ENCODE assay signal across 13 cellular contexts in genomic region chr3:110311526-110311925, GRCh38.
A peak's percentile ranks its signal among the peaks of the same experiment; 100 is the strongest.
DNase-seq lines count a peak whose midpoint lies in the region; ATAC-seq, FAIRE-seq and TF ChIP-seq lines count a peak whose summit lies in the region.
"Had no signal": no experiment of that assay in that cellular context is flagged by ENCODE, and none has a peak within 500 bp of the region (broad histone marks: within the 10 kb centered on the region; RNA-seq: fewer than 3 reads in every experiment).

No MANE protein-coding gene starts in this region.

- H3K27ac ChIP-seq in A549 (no peak overlapping the region), IMR-90 (ENCODE audit: insufficient read depth, low read length) (no peak overlapping the region), K562 (ENCODE audit: extremely low read depth, low read depth, low read length) (no peak overlapping the region)

- TF ChIP-seq CTCF in A549 (IDR thresholded peaks at IDR 0.05) (no peak), IMR-90 (conservative IDR thresholded peaks at IDR 0.05; ENCODE audit: low read depth, low read length) (no peak), K562 (IDR thresholded peaks at IDR 0.05 in 2 of 3, conservative IDR thresholded peaks at IDR 0.05 in 1 of 3; ENCODE audit: insufficient read depth in 2 of 3, low read depth in 1 of 3, low read length in 3 of 3) (no peak)

- H3K79me1 ChIP-seq in IMR-90 (ENCODE audit: low read depth in 1 of 2, low read length in 2 of 2), result no peaks in the 10 kb centered on the region

- no peak overlapping the region for H3K56ac ChIP-seq in IMR-90 (ENCODE audit: extremely low read depth, insufficient read depth, low read length)

- DNase-seq in A549 (ENCODE audit: low read depth in 1 of 2, low spot score in 1 of 2), result no peak
- no peak for DNase-seq in IMR-90
- DNase-seq in NOMO-1 treated with dmso at 0.1 percent for 144 hours (lab: John Stamatoyannopoulos, UW; ENCODE audit: unreplicated experiment), result peak; percentile 30
- no peak for DNase-seq in K562 (ENCODE audit: extremely low read depth in 1 of 4, low spot score in 3 of 4)
- DNase-seq in HCEC 1CT, result no peak
- no peak for DNase-seq in NCI-H146 (lab: John Stamatoyannopoulos, UW)
- DNase-seq in retina, result no peak
- DNase-seq: DMS53, NCI-H1048, NCI-H1694 treated with DMSO at 0.1 percent for 48 hours, NCI-H748 treated with DMSO at 0.1 percent for 48 hours had no signal

- H2BK20ac ChIP-seq in IMR-90 (ENCODE audit: low read depth, low read length), result no peak overlapping the region

- no peaks in the 10 kb centered on the region for H4K20me1 ChIP-seq in IMR-90 (ENCODE audit: insufficient read depth, low read length)
- no peaks in the 10 kb centered on the region for H4K20me1 ChIP-seq in K562 (replicated peaks; ENCODE audit: control insufficient read depth, insufficient read depth, low read length)

- H4K5ac ChIP-seq in IMR-90 (ENCODE audit: low read depth, low read length), result no peak overlapping the region

- H3K4me2 ChIP-seq in A549 (no peak overlapping the region), IMR-90 (ENCODE audit: low read depth, low read length) (no peak overlapping the region), K562 (ENCODE audit: insufficient read depth, low read length) (no peak overlapping the region)

- no peaks in the 10 kb centered on the region for H3K9me3 ChIP-seq in A549
- H3K9me3 ChIP-seq in IMR-90 (ENCODE audit: control insufficient read depth, insufficient read depth, low read length), result no peaks in the 10 kb centered on the region
- no peaks in the 10 kb centered on the region for H3K9me3 ChIP-seq in K562 (replicated peaks; ENCODE audit: control insufficient read depth, insufficient read depth, low read depth, low read length)

- H3K18ac ChIP-seq in IMR-90 (ENCODE audit: low read depth, low read length), result no peak overlapping the region

- BruUV-seq in IMR-90 (replicated peaks; lab: Mats Ljungman, UMichigan) (no TSS peak), K562 (replicated peaks; lab: Mats Ljungman, UMichigan) (no TSS peak)

- H3K4me1 ChIP-seq in A549 (no peaks in the 10 kb centered on the region), IMR-90 (ENCODE audit: control insufficient read depth, insufficient read depth, low read length) (peaks cover 2% of the 10 kb centered on the region), K562 (replicated peaks in 1 of 2; ENCODE audit: control insufficient read depth in 2 of 2, insufficient read depth in 2 of 2, low read length in 2 of 2) (no peaks in the 10 kb centered on the region)

- H3K9ac ChIP-seq in IMR-90 (ENCODE audit: low read depth, low read length) (no peak overlapping the region), K562 (ENCODE audit: insufficient read depth in 1 of 2, low read depth in 2 of 2, low read length in 2 of 2) (no peak overlapping the region)

- TF ChIP-seq EP300 in A549 (IDR thresholded peaks at IDR 0.05), result no peak
- no peak for TF ChIP-seq EP300 in K562 (IDR thresholded peaks at IDR 0.05; ENCODE audit: low read length)

- ATAC-seq in A549 (no peak), IMR-90 (ENCODE audit: low read depth) (no peak), K562 (no peak), HG02885 (IDR thresholded peaks at IDR 0.05; ENCODE audit: poor library complexity, unreplicated experiment) (no peak)
- ATAC-seq: Panc1 had no signal

- in situ Hi-C loops in IMR-90 (cut with MboI; ENCODE audit: low sequenced_read_pairs) (no loop called here), K562 (cut with MboI) (no loop called here)

- H2BK120ac ChIP-seq in IMR-90 (ENCODE audit: low read depth, low read length), result no peak overlapping the region

- H3K79me2 ChIP-seq in K562 (ENCODE audit: control insufficient read depth, insufficient read depth, low read length), result no peaks in the 10 kb centered on the region

- H3K9me1 ChIP-seq in IMR-90 (ENCODE audit: insufficient read depth, low read length), result peaks cover 2% of the 10 kb centered on the region; the same call in 1 of the 2 replicates
- no peaks in the 10 kb centered on the region for H3K9me1 ChIP-seq in K562 (ENCODE audit: control insufficient read depth, insufficient read depth, low read length)

- no peak overlapping the region for H2AK5ac ChIP-seq in IMR-90 (ENCODE audit: low read depth, low read length)

- H2AK9ac ChIP-seq in IMR-90 (replicated peaks; ENCODE audit: low read depth, low read length, poor library complexity), result no peak overlapping the region

- H3K4me3 ChIP-seq in A549, result no peak overlapping the region
- H3K4me3 ChIP-seq in IMR-90 (ENCODE audit: insufficient read depth, low read depth, low read length), result no peak overlapping the region
- H3K4me3 ChIP-seq in K562, result no peak overlapping the region

- TF ChIP-seq POLR2A in A549 (IDR thresholded peaks at IDR 0.05; ENCODE audit: low read length) (no peak), IMR-90 (IDR thresholded peaks at IDR 0.05; ENCODE audit: low read depth, low read length) (no peak), K562 (conservative IDR thresholded peaks at IDR 0.05) (no peak)

- H2AFZ ChIP-seq in IMR-90 (replicated peaks; ENCODE audit: low read length, poor library complexity) (no peak overlapping the region), K562 (ENCODE audit: low read depth, low read length) (no peak overlapping the region)

- dilution Hi-C loops in IMR-90 (cut with HindIII; ENCODE audit: low sequenced_read_pairs, unreplicated experiment), result no loop called here

- no peak overlapping the region for H3K4ac ChIP-seq in IMR-90 (ENCODE audit: low read depth, low read length)

- no peak overlapping the region for H4K91ac ChIP-seq in IMR-90 (ENCODE audit: insufficient read depth, low read depth, low read length)

- H2BK15ac ChIP-seq in IMR-90 (ENCODE audit: low read depth, low read length), result no peak overlapping the region; the same call in 2 of the 3 replicates

- POLR2A ChIA-PET in A549 (lab: Yijun Ruan, JAX) (no interaction called here), IMR-90 (lab: Charles Lee; ENCODE audit: unreplicated experiment) (no interaction called here), K562 (lab: Yijun Ruan, JAX) (no interaction called here)

- TF ChIP-seq RAD21 in A549 (conservative IDR thresholded peaks at IDR 0.05 in 1 of 2, IDR thresholded peaks at IDR 0.05 in 1 of 2), result no peak
- no peak for TF ChIP-seq RAD21 in IMR-90 (IDR thresholded peaks at IDR 0.05; ENCODE audit: low read length)
- no peak for TF ChIP-seq RAD21 in K562 (CRISPR knock-in tag; conservative IDR thresholded peaks at IDR 0.05 in 1 of 2, IDR thresholded peaks at IDR 0.05 in 1 of 2)

- CTCF ChIA-PET in A549 (lab: Yijun Ruan, JAX) (interaction anchor here (0.7 kb wide), 1 partner anchor 606 kb away, joined by 3 read pairs; no protein-coding TSS in a partner anchor), IMR-90 (lab: Yijun Ruan, JAX) (no interaction called here), K562 (lab: Yijun Ruan, JAX; ENCODE audit: low intra/inter-chr PET ratio) (no interaction called here)

- intact Hi-C loops in IMR-90 (cut with micrococcal nuclease) (loop anchor here (5.0 to 10.0 kb wide), 2 partner anchors 761 to 777 kb away; partner anchors contain the start of gene NECTIN3), K562 (cut with micrococcal nuclease) (loop anchor here (5.0 kb wide), 1 partner anchor 1034 kb away; no protein-coding TSS in a partner anchor)

- FAIRE-seq in A549 (lab: Jason Lieb, UNC) (no peak), K562 (lab: Jason Lieb, UNC) (no peak)

- H3K23ac ChIP-seq in IMR-90 (ENCODE audit: low read depth, low read length), result no peak overlapping the region

- H3K27me3 ChIP-seq in IMR-90 (ENCODE audit: control insufficient read depth, insufficient read depth, low read length) (no peaks in the 10 kb centered on the region), K562 (ENCODE audit: control insufficient read depth in 2 of 2, insufficient read depth in 2 of 2, low read length in 2 of 2) (no peaks in the 10 kb centered on the region)

- no peak overlapping the region for H3K14ac ChIP-seq in IMR-90 (replicated peaks; ENCODE audit: low read depth, low read length)

- H4K8ac ChIP-seq in IMR-90 (ENCODE audit: low read depth in 2 of 2, low read length in 2 of 2), result no peak overlapping the region

- H3K36me3 ChIP-seq in IMR-90 (ENCODE audit: control insufficient read depth, insufficient read depth, low read length), result no peaks in the 10 kb centered on the region
- no peaks in the 10 kb centered on the region for H3K36me3 ChIP-seq in K562 (ENCODE audit: control insufficient read depth, insufficient read depth, low read length)

- H2BK5ac ChIP-seq in IMR-90 (ENCODE audit: low read depth, low read length, poor library complexity, severe bottlenecking), result no peak overlapping the region

TF ChIP-seq in A549, 52 proteins besides CTCF, POLR2A, EP300 and RAD21:
- TF ChIP-seq MAFK (IDR thresholded peaks at IDR 0.05; ENCODE audit: partially characterized antibody) (peak; percentile 86), FOSB (CRISPR knock-in tag; IDR thresholded peaks at IDR 0.05) (no peak), TFCP2L1 (CRISPR knock-in tag; IDR thresholded peaks at IDR 0.05) (no peak)

TF ChIP-seq in IMR-90, 13 proteins besides CTCF, POLR2A, EP300 and RAD21 (continues in another document):
- no peak for TF ChIP-seq MAZ (IDR thresholded peaks at IDR 0.05; ENCODE audit: borderline replicate concordance, low read depth, low read length)
- TF ChIP-seq ELK1 (IDR thresholded peaks at IDR 0.05; ENCODE audit: borderline replicate concordance, low read depth, low read length), result no peak
- no peak for TF ChIP-seq FOS (IDR thresholded peaks at IDR 0.05; ENCODE audit: low read depth, low read length)

TF ChIP-seq in K562, 482 proteins besides CTCF, POLR2A, EP300 and RAD21:
- TF ChIP-seq CEBPB (tag; IDR thresholded peaks at IDR 0.05) (no peak), MAFK (IDR thresholded peaks at IDR 0.05; ENCODE audit: low read length) (peak; percentile 13; the same call in 1 of the 2 replicates), CTBP1 (IDR thresholded peaks at IDR 0.05; ENCODE audit: borderline replicate concordance) (no peak)

Comparison
In these comparisons a context has a peak if more than half of its experiments do, and no peak if none do; other contexts are left out.
1. Of the 35 proteins assayed by ChIP-seq in both K562 and A549: peak only in K562: none; only in A549: none; in both: MAFK; in neither: 34.